ENCODE assay signal across 8 cellular contexts in genomic region chr7:88546808-88547207, GRCh38.
DNase-seq lines count a peak whose midpoint lies in the region; TF ChIP-seq lines count a peak whose summit lies in the region.

No MANE protein-coding gene starts in this region.

- no peak overlapping the region for H2AFZ ChIP-seq in osteoblast (ENCODE audit: low read length)

- H3K4me3 ChIP-seq in H7 (ENCODE audit: insufficient read depth, low read depth, low read length), result no peak overlapping the region
- no peak overlapping the region for H3K4me3 ChIP-seq in colonic mucosa
- no peak overlapping the region for H3K4me3 ChIP-seq in osteoblast (ENCODE audit: insufficient read depth, low read length)

- H3K4me1 ChIP-seq in colonic mucosa (no peaks in the 10 kb centered on the region), osteoblast (ENCODE audit: insufficient read depth, low read length) (no peaks in the 10 kb centered on the region)

- DNase-seq in NCI-H146 (lab: John Stamatoyannopoulos, UW) (peak; percentile 0), NCI-H146 treated with DMSO at 0.1 percent for 48 hours (lab: John Stamatoyannopoulos, UW; ENCODE audit: unreplicated experiment) (no peak), H7 (peak; percentile 24), NCI-H774 (lab: John Stamatoyannopoulos, UW) (peak; percentile 2), colonic mucosa (peak; percentile 24), osteoblast (ENCODE audit: insufficient read length, low spot score, missing footprints) (no peak), activated gamma-delta T cell (lab: John Stamatoyannopoulos, UW) (no peak)
- DNase-seq in stimulated activated CD4-positive, alpha-beta T cell treated with anti-CD3 and anti-CD28 coated beads, Interleukin-4, amount 100 ng/mL, for 24 hours, result peak; percentile 7

- H3K79me2 ChIP-seq in osteoblast (ENCODE audit: insufficient read depth, low read length), result no peaks in the 10 kb centered on the region

- TF ChIP-seq CTCF in colonic mucosa (IDR thresholded peaks at IDR 0.05) (peak; percentile 28), osteoblast (IDR thresholded peaks at IDR 0.05; ENCODE audit: extremely low read depth, low read depth, low read length) (no peak)

- intact Hi-C loops in colonic mucosa (cut with DNase I), result no loop called here

- H3K27ac ChIP-seq in colonic mucosa, result no peak overlapping the region
- H3K27ac ChIP-seq in osteoblast (ENCODE audit: low read depth, low read length), result no peak overlapping the region

- H3K27me3 ChIP-seq in H7 (ENCODE audit: control insufficient read depth, insufficient read depth, low read length), result no peaks in the 10 kb centered on the region
- H3K27me3 ChIP-seq in colonic mucosa, result no peaks in the 10 kb centered on the region
- H3K27me3 ChIP-seq in osteoblast (ENCODE audit: insufficient read depth, low read length), result no peaks in the 10 kb centered on the region

- no peak overlapping the region for H3K9ac ChIP-seq in colonic mucosa (ENCODE audit: low read depth in 2 of 2, low read length in 2 of 2)

- no peaks in the 10 kb centered on the region for H3K36me3 ChIP-seq in H7 (replicated peaks; ENCODE audit: control insufficient read depth, insufficient read depth, low read length)
- no peaks in the 10 kb centered on the region for H3K36me3 ChIP-seq in colonic mucosa
- H3K36me3 ChIP-seq in osteoblast (ENCODE audit: insufficient read depth, low read length), result no peaks in the 10 kb centered on the region

- H3K4me2 ChIP-seq in osteoblast (ENCODE audit: insufficient read depth, low read length), result no peak overlapping the region

- H3K9me3 ChIP-seq in colonic mucosa (no peaks in the 10 kb centered on the region), osteoblast (ENCODE audit: low read depth, low read length) (no peaks in the 10 kb centered on the region)

- no peaks in the 10 kb centered on the region for H4K20me1 ChIP-seq in osteoblast (ENCODE audit: insufficient read depth, low read length)

Comparison
In these comparisons a context has a peak if more than half of its experiments do, and no peak if none do; other contexts are left out.
1. DNase-seq: peak in NCI-H146 (single experiment), H7 (single experiment), NCI-H774 (single experiment), colonic mucosa (single experiment) and stimulated activated CD4-positive, alpha-beta T cell treated with anti-CD3 and anti-CD28 coated beads, Interleukin-4, amount 100 ng/mL, for 24 hours (single experiment); none in NCI-H146 treated with DMSO at 0.1 percent for 48 hours (single experiment), osteoblast (single experiment) and activated gamma-delta T cell (single experiment).